21 cellular contexts compared by ENCODE assay signal in the genomic region with DNA sequence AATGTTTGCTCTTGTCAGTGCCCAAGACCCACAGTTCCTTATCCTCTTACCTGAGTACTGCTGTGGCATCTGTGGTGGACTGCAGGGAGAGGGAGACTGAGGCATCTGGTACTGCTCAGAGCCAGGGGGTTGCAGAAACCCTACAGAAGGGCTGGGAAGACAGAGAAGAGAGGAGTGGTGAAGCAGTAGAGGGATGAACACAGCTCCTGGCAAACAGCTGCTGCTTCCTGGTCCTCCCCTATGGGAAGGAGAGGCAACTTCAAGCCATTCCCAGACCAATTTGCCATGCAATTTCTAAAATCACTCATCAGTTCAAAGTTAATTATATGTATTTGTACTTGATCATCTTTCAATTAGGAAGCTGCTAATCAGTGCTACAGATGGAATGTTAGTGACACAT. TPM values are rescaled to one million over a fixed set of nuclear protein-coding genes. Genes with fewer than 3 reads are reported as not detected.
DNase-seq lines count a peak whose midpoint lies in the region; ATAC-seq and TF ChIP-seq lines count a peak whose summit lies in the region.
"Had no signal": no experiment of that assay in that cellular context is flagged by ENCODE, and none has a peak within 500 bp of the region (broad histone marks: within the 10 kb centered on the region; RNA-seq: fewer than 3 reads in every experiment).

No MANE protein-coding gene starts in this region.

- no peak for ATAC-seq in activated CD8-positive, alpha-beta T cell treated with anti-CD3 and anti-CD28 coated beads for 36 hours
- no peak for ATAC-seq in activated CD8-positive, alpha-beta T cell treated with anti-CD3 and anti-CD28 coated beads, Interleukin-2, amount 10 ng/mL, durations not matched to agents 7 days and 5 days
- ATAC-seq in activated T-helper 17 cell treated with anti-CD3 and anti-CD28 coated beads, Interleukin-2, amount 50 U/mL, for 72 hours (replicated peaks), result no peak
- ATAC-seq: HCT116, Panc1 had no signal

- H3K36me3 Mint-ChIP-seq in activated CD8-positive, alpha-beta T cell treated with anti-CD3 and anti-CD28 coated beads for 36 hours (ENCODE audit: low read depth), result peaks cover 23% of the 10 kb centered on the region
- peaks cover 42% of the 10 kb centered on the region for H3K36me3 Mint-ChIP-seq in activated CD8-positive, alpha-beta T cell treated with anti-CD3 and anti-CD28 coated beads, Interleukin-2, amount 10 ng/mL, durations not matched to agents 7 days and 5 days (ENCODE audit: low read depth)
- H3K36me3 Mint-ChIP-seq in activated T-helper 17 cell treated with anti-CD3 and anti-CD28 coated beads, Interleukin-2, amount 50 U/mL, for 72 hours (ENCODE audit: low read depth), result peaks cover 94% of the 10 kb centered on the region
- peaks cover 15% of the 10 kb centered on the region for H3K36me3 Mint-ChIP-seq in chondrocyte (ENCODE audit: low read depth)

- no peaks in the 10 kb centered on the region for H4K20me1 ChIP-seq in osteoblast (ENCODE audit: insufficient read depth, low read length)

- DNase-seq in activated CD8-positive, alpha-beta T cell treated with anti-CD3 and anti-CD28 coated beads for 36 hours, result no peak
- DNase-seq in activated CD8-positive, alpha-beta T cell treated with anti-CD3 and anti-CD28 coated beads, Interleukin-2, amount 10 ng/mL, durations not matched to agents 7 days and 5 days, result no peak
- DNase-seq in chondrocyte (ENCODE audit: low spot score), result no peak
- DNase-seq in testis, result no peak
- no peak for DNase-seq in stimulated activated CD4-positive, alpha-beta T cell treated with anti-CD3 and anti-CD28 coated beads, Interleukin-2, amount 100 ng/mL, for 24 hours
- no peak for DNase-seq in osteoblast (ENCODE audit: insufficient read length, low spot score, missing footprints)
- DNase-seq: COR-L47, DMS79, KG1, NCI-H1092 treated with DMSO at 0.1 percent for 48 hours, NCI-H146, NCI-H2029, NCI-H2171, NCI-H345, NCI-H524 treated with DMSO at 0.1 percent for 48 hours, NCI-H82, SIG-M5 had no signal

- no peak overlapping the region for H3K4me2 ChIP-seq in osteoblast (ENCODE audit: insufficient read depth, low read length)

- peak overlapping the region; percentile 79 for H3K27ac Mint-ChIP-seq in activated CD8-positive, alpha-beta T cell treated with anti-CD3 and anti-CD28 coated beads for 36 hours
- H3K27ac Mint-ChIP-seq in activated CD8-positive, alpha-beta T cell treated with anti-CD3 and anti-CD28 coated beads, Interleukin-2, amount 10 ng/mL, durations not matched to agents 7 days and 5 days, result no peak overlapping the region
- peak overlapping the region; percentile 69 for H3K27ac Mint-ChIP-seq in activated T-helper 17 cell treated with anti-CD3 and anti-CD28 coated beads, Interleukin-2, amount 50 U/mL, for 72 hours
- peak overlapping the region; percentile 6 for H3K27ac Mint-ChIP-seq in chondrocyte (ENCODE audit: unreplicated experiment)
- H3K27ac Mint-ChIP-seq: B cell had no signal

- intact Hi-C loops in activated CD8-positive, alpha-beta T cell treated with anti-CD3 and anti-CD28 coated beads for 36 hours (cut with micrococcal nuclease), result no loop called here
- intact Hi-C loops in testis (cut with DNase I; ENCODE audit: low total_unique reads), result no loop called here

- H3K27me3 Mint-ChIP-seq in activated CD8-positive, alpha-beta T cell treated with anti-CD3 and anti-CD28 coated beads for 36 hours, result no peaks in the 10 kb centered on the region
- H3K27me3 Mint-ChIP-seq in activated CD8-positive, alpha-beta T cell treated with anti-CD3 and anti-CD28 coated beads, Interleukin-2, amount 10 ng/mL, durations not matched to agents 7 days and 5 days (ENCODE audit: low read depth), result no peaks in the 10 kb centered on the region
- no peaks in the 10 kb centered on the region for H3K27me3 Mint-ChIP-seq in activated T-helper 17 cell treated with anti-CD3 and anti-CD28 coated beads, Interleukin-2, amount 50 U/mL, for 72 hours
- H3K27me3 Mint-ChIP-seq in chondrocyte (ENCODE audit: low read depth), result no peaks in the 10 kb centered on the region
- H3K27me3 Mint-ChIP-seq: B cell had no signal

- H3K4me3 Mint-ChIP-seq in activated CD8-positive, alpha-beta T cell treated with anti-CD3 and anti-CD28 coated beads for 36 hours, result no peak overlapping the region
- H3K4me3 Mint-ChIP-seq in activated CD8-positive, alpha-beta T cell treated with anti-CD3 and anti-CD28 coated beads, Interleukin-2, amount 10 ng/mL, durations not matched to agents 7 days and 5 days, result no peak overlapping the region
- no peak overlapping the region for H3K4me3 Mint-ChIP-seq in activated T-helper 17 cell treated with anti-CD3 and anti-CD28 coated beads, Interleukin-2, amount 50 U/mL, for 72 hours
- no peak overlapping the region for H3K4me3 Mint-ChIP-seq in chondrocyte (ENCODE audit: unreplicated experiment)
- H3K4me3 Mint-ChIP-seq: B cell had no signal

- H3K27ac ChIP-seq in testis (peak overlapping the region; percentile 3 to 30), osteoblast (ENCODE audit: low read depth, low read length) (no peak overlapping the region)

- no peaks in the 10 kb centered on the region for H3K79me2 ChIP-seq in osteoblast (ENCODE audit: insufficient read depth, low read length)

- H3K9me3 ChIP-seq in testis (no peaks in the 10 kb centered on the region), osteoblast (ENCODE audit: low read depth, low read length) (no peaks in the 10 kb centered on the region)

- H3K4me1 ChIP-seq in testis, result no peaks in the 10 kb centered on the region
- H3K4me1 ChIP-seq in osteoblast (ENCODE audit: insufficient read depth, low read length), result peaks cover 4% of the 10 kb centered on the region

- no peak overlapping the region for H2AFZ ChIP-seq in osteoblast (ENCODE audit: low read length)

- no peaks in the 10 kb centered on the region for H3K9me3 Mint-ChIP-seq in activated CD8-positive, alpha-beta T cell treated with anti-CD3 and anti-CD28 coated beads for 36 hours
- no peaks in the 10 kb centered on the region for H3K9me3 Mint-ChIP-seq in activated CD8-positive, alpha-beta T cell treated with anti-CD3 and anti-CD28 coated beads, Interleukin-2, amount 10 ng/mL, durations not matched to agents 7 days and 5 days (ENCODE audit: insufficient read depth)
- H3K9me3 Mint-ChIP-seq in activated T-helper 17 cell treated with anti-CD3 and anti-CD28 coated beads, Interleukin-2, amount 50 U/mL, for 72 hours, result no peaks in the 10 kb centered on the region
- H3K9me3 Mint-ChIP-seq in chondrocyte (ENCODE audit: low read depth), result no peaks in the 10 kb centered on the region

- no peaks in the 10 kb centered on the region for H3K27me3 ChIP-seq in testis
- H3K27me3 ChIP-seq in osteoblast (ENCODE audit: insufficient read depth, low read length), result no peaks in the 10 kb centered on the region

- peaks cover 13% of the 10 kb centered on the region for H3K4me1 Mint-ChIP-seq in activated CD8-positive, alpha-beta T cell treated with anti-CD3 and anti-CD28 coated beads for 36 hours (ENCODE audit: low read depth)
- H3K4me1 Mint-ChIP-seq in activated CD8-positive, alpha-beta T cell treated with anti-CD3 and anti-CD28 coated beads, Interleukin-2, amount 10 ng/mL, durations not matched to agents 7 days and 5 days (ENCODE audit: low read depth), result peaks cover 8% of the 10 kb centered on the region
- peaks cover 9% of the 10 kb centered on the region for H3K4me1 Mint-ChIP-seq in activated T-helper 17 cell treated with anti-CD3 and anti-CD28 coated beads, Interleukin-2, amount 50 U/mL, for 72 hours
- H3K4me1 Mint-ChIP-seq in chondrocyte (ENCODE audit: low read depth), result peaks cover 5% of the 10 kb centered on the region

- CTCF ChIA-PET in activated CD8-positive, alpha-beta T cell treated with anti-CD3 and anti-CD28 coated beads for 36 hours (lab: Charles Lee), result interaction anchor here (1.1 to 3.3 kb wide), 3 partner anchors 16 to 186 kb away, joined by 3 to 22 read pairs (median 5); a partner anchor contains a TSS
- CTCF ChIA-PET in activated CD8-positive, alpha-beta T cell treated with anti-CD3 and anti-CD28 coated beads, Interleukin-2, amount 10 ng/mL, durations not matched to agents 7 days and 5 days (lab: Charles Lee), result interaction anchor here (1.7 to 4.0 kb wide), 2 partner anchors 14 to 187 kb away, joined by 4 to 54 read pairs; a partner anchor contains a TSS

- no peak for TF ChIP-seq CTCF in activated CD8-positive, alpha-beta T cell treated with anti-CD3 and anti-CD28 coated beads for 36 hours (IDR thresholded peaks at IDR 0.05)
- no peak for TF ChIP-seq CTCF in chondrocyte (IDR thresholded peaks at IDR 0.05)
- no peak for TF ChIP-seq CTCF in testis (IDR thresholded peaks at IDR 0.05)
- no peak for TF ChIP-seq CTCF in osteoblast (IDR thresholded peaks at IDR 0.05; ENCODE audit: extremely low read depth, low read depth, low read length)

- H3K4me3 ChIP-seq in testis (no peak overlapping the region), osteoblast (ENCODE audit: insufficient read depth, low read length) (no peak overlapping the region)

- no peak for TF ChIP-seq POLR2A in testis (IDR thresholded peaks at IDR 0.05)

- POLR2A ChIA-PET in activated CD8-positive, alpha-beta T cell treated with anti-CD3 and anti-CD28 coated beads for 36 hours (lab: Charles Lee), result interaction anchor here (0.7 to 1.2 kb wide), 2 partner anchors 11 to 71 kb away, joined by 3 read pairs; no protein-coding TSS in a partner anchor
- POLR2A ChIA-PET in activated CD8-positive, alpha-beta T cell treated with anti-CD3 and anti-CD28 coated beads, Interleukin-2, amount 10 ng/mL, durations not matched to agents 7 days and 5 days (lab: Charles Lee), result no interaction called here

- H3K36me3 ChIP-seq in testis (ENCODE audit: low read depth, missing control alignments) (no peaks in the 10 kb centered on the region), osteoblast (ENCODE audit: insufficient read depth, low read length) (peaks cover 43% of the 10 kb centered on the region)

RNA-seq across cellular contexts. Expression of a gene that starts 15.7 kb away (rescaled TPM):
- total RNA-seq in activated CD8-positive, alpha-beta T cell treated with anti-CD3 and anti-CD28 coated beads for 36 hours, result 1 to 10 TPM; 1.7 to 2.1 TPM
- total RNA-seq in activated CD8-positive, alpha-beta T cell treated with anti-CD3 and anti-CD28 coated beads, Interleukin-2, amount 10 ng/mL, durations not matched to agents 7 days and 5 days, result 1 to 10 TPM; 7.5 to 9.9 TPM
- total RNA-seq in activated T-helper 17 cell treated with anti-CD3 and anti-CD28 coated beads, Interleukin-2, amount 50 U/mL, for 72 hours, result 1 to 10 TPM; 3.2 to 4.5 TPM
- 1.1 to 2.8 TPM (median 1.3 TPM) in 3 replicates for total RNA-seq in chondrocyte
- total RNA-seq in testis, result 10 to 100 TPM in 1 of 2 donors, 1 to 10 TPM in 1; 5.0 to 12.0 TPM
- polyA plus RNA-seq in testis (ENCODE audit: insufficient read depth, low read depth, low replicate concordance), result 23.4 TPM
- total RNA-seq in osteoblast, result 0.36 and 0.59 TPM in 2 replicates

RNA-seq across cellular contexts. Expression of a gene that starts 37.2 kb away (rescaled TPM):
- total RNA-seq in activated CD8-positive, alpha-beta T cell treated with anti-CD3 and anti-CD28 coated beads for 36 hours, result 100 to 1,000 TPM; 480 to 529 TPM
- 100 to 1,000 TPM; 194 to 208 TPM for total RNA-seq in activated CD8-positive, alpha-beta T cell treated with anti-CD3 and anti-CD28 coated beads, Interleukin-2, amount 10 ng/mL, durations not matched to agents 7 days and 5 days
- total RNA-seq in activated T-helper 17 cell treated with anti-CD3 and anti-CD28 coated beads, Interleukin-2, amount 50 U/mL, for 72 hours, result 100 to 1,000 TPM; 232 to 320 TPM
- total RNA-seq in chondrocyte (112 to 292 TPM (median 291 TPM) in 3 replicates), testis (10 to 100 TPM; 25.9 to 33.9 TPM), osteoblast (384 and 408 TPM in 2 replicates)
- 24.8 TPM for polyA plus RNA-seq in testis (ENCODE audit: insufficient read depth, low read depth, low replicate concordance)

RNA-seq across cellular contexts. Expression of a gene that starts 50.1 kb away (rescaled TPM):
- under 1 TPM; 0.41 to 0.45 TPM for total RNA-seq in activated CD8-positive, alpha-beta T cell treated with anti-CD3 and anti-CD28 coated beads for 36 hours
- total RNA-seq in activated CD8-positive, alpha-beta T cell treated with anti-CD3 and anti-CD28 coated beads, Interleukin-2, amount 10 ng/mL, durations not matched to agents 7 days and 5 days, result under 1 TPM; 0.39 to 0.40 TPM
- 1 to 10 TPM in 1 of 2 donors, under 1 TPM in 1; 0.34 to 1.4 TPM for total RNA-seq in activated T-helper 17 cell treated with anti-CD3 and anti-CD28 coated beads, Interleukin-2, amount 50 U/mL, for 72 hours
- total RNA-seq in chondrocyte (75.4 to 85.4 TPM (median 82.8 TPM) in 3 replicates), testis (1 to 10 TPM; 7.5 to 7.7 TPM), osteoblast (0.88 and 1.1 TPM in 2 replicates)
- polyA plus RNA-seq in testis (ENCODE audit: insufficient read depth, low read depth, low replicate concordance), result 1.8 TPM
